1 cellular context compared by ENCODE assay signal in the genomic region with DNA sequence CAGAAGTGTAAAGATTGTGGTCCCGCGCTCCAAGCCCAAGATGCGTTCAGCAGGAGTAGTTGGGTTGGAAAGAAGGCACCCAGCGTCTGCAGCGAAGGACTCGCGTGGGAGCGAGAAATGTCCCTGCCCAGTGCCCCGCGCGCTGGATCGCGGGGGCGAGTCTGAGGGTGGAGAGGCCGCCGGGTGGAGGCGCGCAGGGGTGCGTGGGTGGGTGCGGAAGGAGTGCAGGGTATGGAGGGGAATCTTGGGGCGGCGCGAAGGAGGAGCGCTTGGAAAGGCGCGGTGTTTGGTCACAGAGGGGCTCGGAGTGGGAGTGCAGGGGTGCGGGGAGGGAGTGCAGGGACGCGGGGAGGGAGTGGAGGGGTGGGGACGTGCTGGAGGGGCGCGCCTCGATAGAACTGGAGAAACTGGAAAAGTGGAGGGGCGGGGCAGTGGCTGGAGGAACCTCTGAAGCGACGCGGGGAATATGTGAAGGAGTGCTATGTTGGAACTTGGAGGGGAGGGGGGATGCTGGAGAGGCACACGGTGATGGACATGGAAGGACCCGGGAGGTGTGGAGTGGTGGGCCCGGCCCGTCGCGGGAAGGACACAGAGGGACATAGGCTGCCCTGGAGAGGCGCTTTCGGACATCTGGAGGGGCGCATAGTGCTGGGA.
TF ChIP-seq lines count a peak whose summit lies in the region.

No MANE protein-coding gene starts in this region.

TF ChIP-seq in IMR-90, 13 proteins besides CTCF, POLR2A, EP300 and RAD21 (continued from another document):
- TF ChIP-seq, protein P1, sequence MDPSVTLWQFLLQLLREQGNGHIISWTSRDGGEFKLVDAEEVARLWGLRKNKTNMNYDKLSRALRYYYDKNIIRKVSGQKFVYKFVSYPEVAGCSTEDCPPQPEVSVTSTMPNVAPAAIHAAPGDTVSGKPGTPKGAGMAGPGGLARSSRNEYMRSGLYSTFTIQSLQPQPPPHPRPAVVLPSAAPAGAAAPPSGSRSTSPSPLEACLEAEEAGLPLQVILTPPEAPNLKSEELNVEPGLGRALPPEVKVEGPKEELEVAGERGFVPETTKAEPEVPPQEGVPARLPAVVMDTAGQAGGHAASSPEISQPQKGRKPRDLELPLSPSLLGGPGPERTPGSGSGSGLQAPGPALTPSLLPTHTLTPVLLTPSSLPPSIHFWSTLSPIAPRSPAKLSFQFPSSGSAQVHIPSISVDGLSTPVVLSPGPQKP (IDR thresholded peaks at IDR 0.05; ENCODE audit: borderline replicate concordance, low read depth, low read length), result no peak
- TF ChIP-seq BHLHE40 (IDR thresholded peaks at IDR 0.05; ENCODE audit: low read depth, low read length), result no peak
- TF ChIP-seq RFX5 (IDR thresholded peaks at IDR 0.05; ENCODE audit: low read depth, low read length), result no peak
- TF ChIP-seq MAFK (IDR thresholded peaks at IDR 0.05; ENCODE audit: low read depth, low read length), result no peak
- no peak for TF ChIP-seq SMC3 (IDR thresholded peaks at IDR 0.05; ENCODE audit: low read depth, low read length)
- TF ChIP-seq CHD1 (IDR thresholded peaks at IDR 0.05; ENCODE audit: low read depth, low read length), result no peak
- no peak for TF ChIP-seq FOS (IDR thresholded peaks at IDR 0.05; ENCODE audit: low read depth, low read length)
- no peak for TF ChIP-seq NFE2L2 (IDR thresholded peaks at IDR 0.05; ENCODE audit: low read depth, low read length)
- TF ChIP-seq MAZ (IDR thresholded peaks at IDR 0.05; ENCODE audit: borderline replicate concordance, low read depth, low read length), result no peak
